In the genomic region with DNA sequence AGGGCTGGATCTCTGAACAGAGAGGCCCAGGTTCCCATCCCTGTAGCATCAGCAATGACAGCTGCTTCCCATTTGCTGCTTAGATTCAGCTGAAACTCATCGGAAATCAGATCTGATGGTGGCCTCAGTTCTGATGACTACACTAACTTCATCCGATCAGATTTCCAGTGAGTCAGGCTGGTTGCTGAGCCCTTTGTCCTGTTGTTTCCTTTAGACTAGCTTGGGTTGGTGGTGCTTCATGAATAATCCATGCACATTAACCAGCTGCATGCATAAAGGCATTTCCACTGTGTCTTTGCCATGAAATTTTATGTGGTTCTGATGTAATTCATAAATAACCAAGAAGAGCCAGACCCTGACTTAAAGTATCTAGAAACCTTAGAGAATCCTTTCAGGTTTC, we compare ENCODE assay signal across 16 cellular contexts.
DNase-seq lines count a peak whose midpoint lies in the region; ATAC-seq and TF ChIP-seq lines count a peak whose summit lies in the region.
"Had no signal": no experiment of that assay in that cellular context is flagged by ENCODE, and none has a peak within 500 bp of the region (broad histone marks: within the 10 kb centered on the region; RNA-seq: fewer than 3 reads in every experiment).

No MANE protein-coding gene starts in this region.

- H3K27me3 ChIP-seq in RWPE2 (ENCODE audit: insufficient read depth, poor library complexity, severe bottlenecking) (no peaks in the 10 kb centered on the region), osteoblast (ENCODE audit: insufficient read depth, low read length) (peaks cover 2% of the 10 kb centered on the region), right lobe of liver (no peaks in the 10 kb centered on the region), upper lobe of left lung (no peaks in the 10 kb centered on the region), MM.1S (replicated peaks; ENCODE audit: insufficient read depth, low read length) (no peaks in the 10 kb centered on the region)
- H3K27me3 ChIP-seq: body of pancreas had no signal

- H3K4me1 ChIP-seq in RWPE2 (ENCODE audit: insufficient read depth, poor library complexity, severe bottlenecking) (peaks cover 15% of the 10 kb centered on the region), osteoblast (ENCODE audit: insufficient read depth, low read length) (peaks cover 23% of the 10 kb centered on the region), right lobe of liver (no peaks in the 10 kb centered on the region), upper lobe of left lung (no peaks in the 10 kb centered on the region), MM.1S (ENCODE audit: low read length) (no peaks in the 10 kb centered on the region)
- H3K4me1 ChIP-seq: body of pancreas had no signal

- TF ChIP-seq EP300 in upper lobe of left lung (IDR thresholded peaks at IDR 0.05), result no peak

- TF ChIP-seq CTCF in RWPE2 (IDR thresholded peaks at IDR 0.05; ENCODE audit: poor library complexity, severe bottlenecking) (no peak), epithelial cell of esophagus (IDR thresholded peaks at IDR 0.05; ENCODE audit: insufficient read depth, low read depth, low read length, missing control alignments) (no peak), osteoblast (IDR thresholded peaks at IDR 0.05; ENCODE audit: extremely low read depth, low read depth, low read length) (no peak), right lobe of liver (IDR thresholded peaks at IDR 0.05) (no peak), upper lobe of left lung (IDR thresholded peaks at IDR 0.05) (no peak), MM.1S (IDR thresholded peaks at IDR 0.05; ENCODE audit: low read length) (no peak)

- H3K4me1 Mint-ChIP-seq in activated T-cell treated with anti-CD3 and anti-CD28 coated beads, Interleukin-2, amount 50 U/mL, for 72 hours (ENCODE audit: low read depth), result no peaks in the 10 kb centered on the region

- H3K4me2 ChIP-seq in osteoblast (ENCODE audit: insufficient read depth, low read length) (peak overlapping the region; percentile 8), MM.1S (ENCODE audit: low read depth, low read length) (no peak overlapping the region)

- peaks cover 1 to 2% of the 10 kb centered on the region in 2 donors for H3K9me3 Mint-ChIP-seq in activated T-cell treated with anti-CD3 and anti-CD28 coated beads, Interleukin-2, amount 50 U/mL, for 72 hours
- H3K9me3 Mint-ChIP-seq: activated CD8-positive, alpha-beta T cell treated with anti-CD3 and anti-CD28 coated beads for 36 hours; activated T-helper 2 cell treated with anti-CD3 and anti-CD28 coated beads, Interferon-gamma antibody, Interleukin-2, Interleukin-4, amounts not matched to agents 10 μg/mL and 5 μg/mL and 100 μg/mL, durations not matched to agents 14 hours and 24 hours and 36 hours had no signal

- H3K9ac ChIP-seq in MM.1S (ENCODE audit: low read length), result no peak overlapping the region

- no peaks in the 10 kb centered on the region for H3K36me3 Mint-ChIP-seq in activated T-cell treated with anti-CD3 and anti-CD28 coated beads, Interleukin-2, amount 50 U/mL, for 72 hours (ENCODE audit: insufficient read depth in 2 of 2)

- peaks cover 22% of the 10 kb centered on the region for H3K27me3 Mint-ChIP-seq in activated T-cell treated with anti-CD3 and anti-CD28 coated beads, Interleukin-2, amount 50 U/mL, for 72 hours (ENCODE audit: low read depth)

- intact Hi-C loops in right lobe of liver (cut with DNase I), result no loop called here

- no peak overlapping the region for H3K4me3 ChIP-seq in RWPE2 (ENCODE audit: severe bottlenecking)
- H3K4me3 ChIP-seq in epithelial cell of esophagus (ENCODE audit: low read length), result no peak overlapping the region
- no peak overlapping the region for H3K4me3 ChIP-seq in osteoblast (ENCODE audit: insufficient read depth, low read length)
- H3K4me3 ChIP-seq in right lobe of liver, result no peak overlapping the region
- no peak overlapping the region for H3K4me3 ChIP-seq in upper lobe of left lung
- no peak overlapping the region for H3K4me3 ChIP-seq in MM.1S (ENCODE audit: low read length)
- H3K4me3 ChIP-seq: body of pancreas had no signal

- WGBS in right lobe of liver (ENCODE audit: insufficient coverage, low coverage, low lambda C conversion rate, missing lambda C conversion rate), result 100% methylated on average over 1 of the region's 2 CpGs
- 83 to 89% methylated on average over 2 of the region's 2 CpGs for WGBS in upper lobe of left lung, 2 donors

- H3K27ac ChIP-seq in RWPE2 (ENCODE audit: poor library complexity, severe bottlenecking) (no peak overlapping the region), osteoblast (ENCODE audit: low read depth, low read length) (peak overlapping the region; percentile 44), right lobe of liver (no peak overlapping the region), upper lobe of left lung (no peak overlapping the region), MM.1S (ENCODE audit: low read length) (no peak overlapping the region)
- H3K27ac ChIP-seq: body of pancreas had no signal

- H3K9me3 ChIP-seq in RWPE2 (ENCODE audit: severe bottlenecking), result no peaks in the 10 kb centered on the region
- no peaks in the 10 kb centered on the region for H3K9me3 ChIP-seq in osteoblast (ENCODE audit: low read depth, low read length)
- H3K9me3 ChIP-seq in right lobe of liver, result no peaks in the 10 kb centered on the region
- no peaks in the 10 kb centered on the region for H3K9me3 ChIP-seq in upper lobe of left lung
- no peaks in the 10 kb centered on the region for H3K9me3 ChIP-seq in MM.1S (replicated peaks; ENCODE audit: insufficient read depth, low read length)
- H3K9me3 ChIP-seq: body of pancreas had no signal

- H3K27ac Mint-ChIP-seq in activated T-cell treated with anti-CD3 and anti-CD28 coated beads, Interleukin-2, amount 50 U/mL, for 72 hours, result no peak overlapping the region
- H3K27ac Mint-ChIP-seq: activated CD8-positive, alpha-beta T cell treated with anti-CD3 and anti-CD28 coated beads for 36 hours; activated T-helper 2 cell treated with anti-CD3 and anti-CD28 coated beads, Interferon-gamma antibody, Interleukin-2, Interleukin-4, amounts not matched to agents 10 μg/mL and 5 μg/mL and 100 μg/mL, durations not matched to agents 14 hours and 24 hours and 36 hours had no signal

- peak; percentile 78; the same call in 2 of the 3 replicates for ATAC-seq in RWPE2 (ENCODE audit: low read depth)
- ATAC-seq in right lobe of liver, result no peak
- no peak for ATAC-seq in upper lobe of left lung (ENCODE audit: low FRiP score in 2 of 2)
- ATAC-seq in activated T-cell treated with anti-CD3 and anti-CD28 coated beads, Interleukin-2, amount 50 U/mL, for 72 hours (replicated peaks in 1 of 2), result no peak
- ATAC-seq: activated CD8-positive, alpha-beta T cell treated with anti-CD3 and anti-CD28 coated beads for 36 hours; body of pancreas had no signal

- H3K36me3 ChIP-seq in RWPE2 (ENCODE audit: low read depth), result no peaks in the 10 kb centered on the region
- no peaks in the 10 kb centered on the region for H3K36me3 ChIP-seq in osteoblast (ENCODE audit: insufficient read depth, low read length)
- no peaks in the 10 kb centered on the region for H3K36me3 ChIP-seq in right lobe of liver
- no peaks in the 10 kb centered on the region for H3K36me3 ChIP-seq in upper lobe of left lung
- H3K36me3 ChIP-seq in MM.1S (replicated peaks; ENCODE audit: insufficient read depth, low read length), result no peaks in the 10 kb centered on the region

- H3F3A ChIP-seq in MM.1S (ENCODE audit: insufficient read depth, low read length), result no peaks in the 10 kb centered on the region

- H2AFZ ChIP-seq in osteoblast (ENCODE audit: low read length), result peak overlapping the region; percentile 38
- H2AFZ ChIP-seq in MM.1S (ENCODE audit: low read length), result no peak overlapping the region

- no peak overlapping the region for H3K4me3 Mint-ChIP-seq in activated T-cell treated with anti-CD3 and anti-CD28 coated beads, Interleukin-2, amount 50 U/mL, for 72 hours
- H3K4me3 Mint-ChIP-seq: activated CD8-positive, alpha-beta T cell treated with anti-CD3 and anti-CD28 coated beads for 36 hours had no signal

- H3K79me2 ChIP-seq in osteoblast (ENCODE audit: insufficient read depth, low read length) (no peaks in the 10 kb centered on the region), MM.1S (ENCODE audit: low read length) (no peaks in the 10 kb centered on the region)

- H4K20me1 ChIP-seq in osteoblast (ENCODE audit: insufficient read depth, low read length) (no peaks in the 10 kb centered on the region), MM.1S (ENCODE audit: insufficient read depth, low read length) (no peaks in the 10 kb centered on the region)

- DNase-seq in EL, result peak; percentile 65
- DNase-seq in RWPE2 (ENCODE audit: low spot score), result no peak
- DNase-seq in epithelial cell of esophagus (ENCODE audit: low read depth), result peak; percentile 15
- DNase-seq in osteoblast (ENCODE audit: insufficient read length, low spot score, missing footprints), result peak; percentile 83
- no peak for DNase-seq in right lobe of liver
- DNase-seq in upper lobe of left lung, result no peak
- DNase-seq in MM.1S, result no peak
- DNase-seq in activated T-cell treated with anti-CD3 and anti-CD28 coated beads, Interleukin-2, amount 50 U/mL, for 72 hours, result no peak
- DNase-seq: activated CD8-positive, alpha-beta T cell treated with anti-CD3 and anti-CD28 coated beads for 36 hours; body of pancreas; DND-41; effector CD8-positive, alpha-beta T cell; islet precursor cell; midbrain; posterior cingulate gyrus had no signal

- no peak for TF ChIP-seq POLR2A in right lobe of liver (IDR thresholded peaks at IDR 0.05)
- TF ChIP-seq POLR2A in upper lobe of left lung (IDR thresholded peaks at IDR 0.05), result no peak

- H3K9me2 ChIP-seq in MM.1S (replicated peaks; ENCODE audit: insufficient read depth, low read length), result no peaks in the 10 kb centered on the region

Comparison
In these comparisons a context has a peak if more than half of its experiments do, and no peak if none do; other contexts are left out.
1. DNase-seq: peak in EL (single experiment), epithelial cell of esophagus (single experiment) and osteoblast (single experiment); none in RWPE2 (single experiment), right lobe of liver (0 of 3), upper lobe of left lung (0 of 2), MM.1S (single experiment) and activated T-cell treated with anti-CD3 and anti-CD28 coated beads, Interleukin-2, amount 50 U/mL, for 72 hours (0 of 2).